Comparison of ENCODE assay signal across 9 cellular contexts in genomic region chr11:5922749-5923426, GRCh38. TPM values are rescaled to one million over a fixed set of nuclear protein-coding genes. Genes with fewer than 3 reads are reported as not detected.
DNase-seq lines count a peak whose midpoint lies in the region; ATAC-seq, FAIRE-seq and TF ChIP-seq lines count a peak whose summit lies in the region.
"Had no signal": no experiment of that assay in that cellular context is flagged by ENCODE, and none has a peak within 500 bp of the region (broad histone marks: within the 10 kb centered on the region; RNA-seq: fewer than 3 reads in every experiment).

No MANE protein-coding gene starts in this region.

- RAD21 ChIA-PET in GM12878 (lab: Charles Lee; ENCODE audit: unreplicated experiment) = no interaction called here

- CTCF ChIA-PET in GM12878 (lab: Yijun Ruan, JAX) = no interaction called here

- H3K36me3 ChIP-seq in GM12878 (ENCODE audit: control insufficient read depth in 2 of 2, insufficient read depth in 2 of 2, low read length in 1 of 2) (no peaks in the 10 kb centered on the region), pancreas (no peaks in the 10 kb centered on the region)

- H3K4me3 ChIP-seq in GM12878 (no peak overlapping the region), pancreas (no peak overlapping the region)

- TF ChIP-seq RAD21 in GM12878 (IDR thresholded peaks at IDR 0.05; ENCODE audit: insufficient read depth, low read depth, low read length) = no peak

- H3K79me2 ChIP-seq in GM12878 (ENCODE audit: control insufficient read depth, insufficient read depth, low read length) = no peaks in the 10 kb centered on the region

- no peak overlapping the region for H3K9ac ChIP-seq in GM12878 (ENCODE audit: control insufficient read depth, insufficient read depth, low read length)

- no peak overlapping the region for H3K4me2 ChIP-seq in GM12878 (ENCODE audit: control insufficient read depth, insufficient read depth)

- DNase-seq in GM12878 (ENCODE audit: low read depth, low spot score) (peak; percentile 48), UCSD-AML1 (lab: John Stamatoyannopoulos, UW; ENCODE audit: unreplicated experiment) (no peak), hypothalamus (lab: John Stamatoyannopoulos, UW) (no peak), hippocampal formation (lab: John Stamatoyannopoulos, UW) (no peak), pancreas (no peak)
- DNase-seq: cerebellar nuclear complex had no signal

- H3K4me1 ChIP-seq in GM12878 (ENCODE audit: control insufficient read depth, insufficient read depth, low read length) (peaks cover 3% of the 10 kb centered on the region; the same call in 1 of the 2 replicates), pancreas (no peaks in the 10 kb centered on the region)

- H4K20me1 ChIP-seq in GM12878 (ENCODE audit: control insufficient read depth, insufficient read depth) = no peaks in the 10 kb centered on the region

- H3K27me3 ChIP-seq in GM12878 (replicated peaks in 1 of 2; ENCODE audit: control insufficient read depth in 2 of 2, insufficient read depth in 2 of 2, low read length in 1 of 2) (no peaks in the 10 kb centered on the region), pancreas (no peaks in the 10 kb centered on the region)

- no TSS peak for BruUV-seq in GM12878 (replicated peaks; lab: Mats Ljungman, UMichigan)

- no peak for TF ChIP-seq CTCF in GM12878 (IDR thresholded peaks at IDR 0.05 in 2 of 3, conservative IDR thresholded peaks at IDR 0.05 in 1 of 3; ENCODE audit: control insufficient read depth in 2 of 3, extremely low read depth in 1 of 3, insufficient read depth in 1 of 3, low read depth in 3 of 3, low read length in 3 of 3)
- TF ChIP-seq CTCF in pancreas (IDR thresholded peaks at IDR 0.05) = no peak

- POLR2A ChIA-PET in GM12878 (lab: Charles Lee) = no interaction called here

- FAIRE-seq in GM12878 (lab: Jason Lieb, UNC) (no peak), pancreas (lab: Jason Lieb, UNC) (no peak)

- H3K9me3 ChIP-seq in GM12878 (replicated peaks; ENCODE audit: control insufficient read depth, insufficient read depth, low read length) = peaks cover 1% of the 10 kb centered on the region; the same call in 1 of the 3 replicates
- no peaks in the 10 kb centered on the region for H3K9me3 ChIP-seq in pancreas

- intact Hi-C loops in GM12878 (cut with micrococcal nuclease; ENCODE audit: unreplicated experiment) (no loop called here), pancreas (cut with DNase I) (no loop called here)

- H3K27ac ChIP-seq in GM12878 (ENCODE audit: control insufficient read depth, insufficient read depth) (no peak overlapping the region; the same call in 1 of the 2 replicates), pancreas (no peak overlapping the region)

- SMC1A ChIA-PET in GM12878 (lab: Charles Lee; ENCODE audit: uncharacterized antibody, unreplicated experiment) = no interaction called here

- WGBS in GM12878 (ENCODE audit: insufficient coverage, insufficient replicate concordance, low lambda C conversion rate, missing lambda C conversion rate) = 0% methylated on average over 2 of the region's 2 CpGs
- 59 to 67% methylated on average over 2 of the region's 2 CpGs for WGBS in pancreas, 2 donors

- peak overlapping the region; percentile 72 for H2AFZ ChIP-seq in GM12878 (ENCODE audit: control insufficient read depth, low read depth, low read length)

- no peak for TF ChIP-seq POLR2A in GM12878 (IDR thresholded peaks at IDR 0.05; ENCODE audit: low read depth, low read length)

- ATAC-seq in GM18499 (IDR thresholded peaks at IDR 0.05; ENCODE audit: insufficient read depth, unreplicated experiment) = peak; percentile 80
- ATAC-seq in GM21360 (IDR thresholded peaks at IDR 0.05; ENCODE audit: unreplicated experiment) = peak; percentile 90
- ATAC-seq in HG03175 (IDR thresholded peaks at IDR 0.05; ENCODE audit: unreplicated experiment) = peak; percentile 70
- peak; percentile 96 for ATAC-seq in GM12878
- no peak for ATAC-seq in pancreas

- in situ Hi-C loops in GM12878 (cut with MboI) = no loop called here

- TF ChIP-seq EP300 in GM12878 (IDR thresholded peaks at IDR 0.05; ENCODE audit: borderline replicate concordance in 1 of 2, control insufficient read depth in 1 of 2, low read depth in 2 of 2, low read length in 2 of 2) = no peak

TF ChIP-seq in GM12878, 131 proteins besides CTCF, POLR2A, EP300 and RAD21 (continues in another document):
- TF ChIP-seq MYB (IDR thresholded peaks at IDR 0.05; ENCODE audit: borderline replicate concordance, low read depth, low read length) (no peak), JUNB (IDR thresholded peaks at IDR 0.05) (peak; percentile 47)

RNA-seq across cellular contexts. Expression of gene OR56A3, which starts 19.2 kb away (rescaled TPM):
- total RNA-seq in GM12878 (2013; cell fraction: nucleolus; rRNA removed) = not detected in 2 replicates
- total RNA-seq in GM12878 (2014; rRNA removed) (not detected in 2 replicates), GM12878 (2014; rRNA removed; fragmentation: Illumina TruSeq; extraction: Trizol) (not detected in 2 replicates), GM12878 (2021) (not detected in 2 replicates), pancreas (not detected)
- not detected for polyA plus RNA-seq in GM12878 (2011; ENCODE audit: low read depth)
- polyA plus RNA-seq in GM12878 (2011; rRNA removed) (not detected in 2 replicates), GM12878 (2014; fragmentation: Illumina TruSeq; extraction: Trizol) (not detected in 2 replicates), GM12878 (2014; fragmentation: Nextera tagmentation; extraction: Ambion mirVana) (not detected), GM12878 (2014; rRNA removed) (not detected in 2 replicates), GM12878 (2016; fragmentation: Nextera tagmentation; extraction: Ambion mirVana) (not detected), pancreas (not detected)
- not detected in 2 replicates for polyA plus RNA-seq in GM12878 (2011; cell fraction: cytosol; rRNA removed)
- not detected in 2 replicates for polyA plus RNA-seq in GM12878 (2011; cell fraction: nucleus; rRNA removed)
- not detected in 2 replicates for polyA plus RNA-seq in GM12878 (2012)
- polyA minus RNA-seq in GM12878 (2011; rRNA and poly(A)+ RNA removed) = not detected in 2 replicates
- not detected in 2 replicates for polyA minus RNA-seq in GM12878 (2011; cell fraction: cytosol; rRNA and poly(A)+ RNA removed)
- polyA minus RNA-seq in GM12878 (2011; cell fraction: nucleus; rRNA and poly(A)+ RNA removed) = not detected in 2 replicates

RNA-seq across cellular contexts. Expression of gene OR52E5, which starts 29.9 kb away (rescaled TPM):
- not detected in 2 replicates for total RNA-seq in GM12878 (2013; cell fraction: nucleolus; rRNA removed)
- total RNA-seq in GM12878 (2014; rRNA removed) (not detected in 2 replicates), GM12878 (2014; rRNA removed; fragmentation: Illumina TruSeq; extraction: Trizol) (not detected in 2 replicates), GM12878 (2021) (not detected in 2 replicates), pancreas (not detected)
- not detected for polyA plus RNA-seq in GM12878 (2011; ENCODE audit: low read depth)
- polyA plus RNA-seq in GM12878 (2011; rRNA removed) (not detected in 2 replicates), GM12878 (2014; fragmentation: Illumina TruSeq; extraction: Trizol) (not detected in 2 replicates), GM12878 (2014; fragmentation: Nextera tagmentation; extraction: Ambion mirVana) (not detected), GM12878 (2014; rRNA removed) (not detected in 2 replicates), GM12878 (2016; fragmentation: Nextera tagmentation; extraction: Ambion mirVana) (not detected), pancreas (not detected)
- not detected in 2 replicates for polyA plus RNA-seq in GM12878 (2011; cell fraction: cytosol; rRNA removed)
- not detected in 2 replicates for polyA plus RNA-seq in GM12878 (2011; cell fraction: nucleus; rRNA removed)
- not detected in 2 replicates for polyA plus RNA-seq in GM12878 (2012)
- polyA minus RNA-seq in GM12878 (2011; rRNA and poly(A)+ RNA removed) = not detected in 2 replicates
- polyA minus RNA-seq in GM12878 (2011; cell fraction: cytosol; rRNA and poly(A)+ RNA removed) = not detected in 2 replicates
- polyA minus RNA-seq in GM12878 (2011; cell fraction: nucleus; rRNA and poly(A)+ RNA removed) = not detected in 2 replicates

RNA-seq across cellular contexts. Expression of gene OR52E4, which starts 42.5 kb away (rescaled TPM):
- total RNA-seq in GM12878 (2013; cell fraction: nucleolus; rRNA removed) = not detected in 2 replicates
- total RNA-seq in GM12878 (2014; rRNA removed) (not detected in 2 replicates), GM12878 (2014; rRNA removed; fragmentation: Illumina TruSeq; extraction: Trizol) (not detected in 2 replicates), GM12878 (2021) (not detected in 2 replicates), pancreas (not detected)
- polyA plus RNA-seq in GM12878 (2011; ENCODE audit: low read depth) = not detected
- polyA plus RNA-seq in GM12878 (2011; rRNA removed) (not detected in 2 replicates), GM12878 (2014; fragmentation: Illumina TruSeq; extraction: Trizol) (not detected in 2 replicates), GM12878 (2014; fragmentation: Nextera tagmentation; extraction: Ambion mirVana) (not detected), GM12878 (2014; rRNA removed) (not detected in 2 replicates), GM12878 (2016; fragmentation: Nextera tagmentation; extraction: Ambion mirVana) (not detected), pancreas (not detected)
- not detected in 2 replicates for polyA plus RNA-seq in GM12878 (2011; cell fraction: cytosol; rRNA removed)
- not detected in 2 replicates for polyA plus RNA-seq in GM12878 (2011; cell fraction: nucleus; rRNA removed)
- polyA plus RNA-seq in GM12878 (2012) = not detected in 2 replicates
- not detected in 2 replicates for polyA minus RNA-seq in GM12878 (2011; rRNA and poly(A)+ RNA removed)
- not detected in 2 replicates for polyA minus RNA-seq in GM12878 (2011; cell fraction: cytosol; rRNA and poly(A)+ RNA removed)
- polyA minus RNA-seq in GM12878 (2011; cell fraction: nucleus; rRNA and poly(A)+ RNA removed) = not detected in 2 replicates

RNA-seq across cellular contexts. Expression of gene OR56A5, which starts 45.4 kb away (rescaled TPM):
- not detected in 2 replicates for total RNA-seq in GM12878 (2013; cell fraction: nucleolus; rRNA removed)
- total RNA-seq in GM12878 (2014; rRNA removed) (not detected in 2 replicates), GM12878 (2014; rRNA removed; fragmentation: Illumina TruSeq; extraction: Trizol) (not detected in 2 replicates), GM12878 (2021) (not detected in 2 replicates), pancreas (not detected)
- not detected for polyA plus RNA-seq in GM12878 (2011; ENCODE audit: low read depth)
- polyA plus RNA-seq in GM12878 (2011; rRNA removed) (not detected in 2 replicates), GM12878 (2014; fragmentation: Illumina TruSeq; extraction: Trizol) (not detected in 2 replicates), GM12878 (2014; fragmentation: Nextera tagmentation; extraction: Ambion mirVana) (not detected), GM12878 (2014; rRNA removed) (not detected in 2 replicates), GM12878 (2016; fragmentation: Nextera tagmentation; extraction: Ambion mirVana) (not detected), pancreas (not detected)
- not detected in 2 replicates for polyA plus RNA-seq in GM12878 (2011; cell fraction: cytosol; rRNA removed)
- polyA plus RNA-seq in GM12878 (2011; cell fraction: nucleus; rRNA removed) = not detected in 2 replicates
- not detected in 2 replicates for polyA plus RNA-seq in GM12878 (2012)
- not detected in 2 replicates for polyA minus RNA-seq in GM12878 (2011; rRNA and poly(A)+ RNA removed)
- not detected in 2 replicates for polyA minus RNA-seq in GM12878 (2011; cell fraction: cytosol; rRNA and poly(A)+ RNA removed)
- polyA minus RNA-seq in GM12878 (2011; cell fraction: nucleus; rRNA and poly(A)+ RNA removed) = not detected in 2 replicates

Comparison
In these comparisons a context has a peak if more than half of its experiments do, and no peak if none do; other contexts are left out.
1. ATAC-seq: peak in GM18499 (single experiment), GM21360 (single experiment), HG03175 (single experiment) and GM12878 (single experiment); none in pancreas (0 of 4).